In genomic region chr16:1573301-1573700, GRCh38 we compare ENCODE assay signal across 30 cellular contexts. TPM values are rescaled to one million over a fixed set of nuclear protein-coding genes. Genes with fewer than 3 reads are reported as not detected.
DNase-seq lines count a peak whose midpoint lies in the region; ATAC-seq and TF ChIP-seq lines count a peak whose summit lies in the region.
"Had no signal": no experiment of that assay in that cellular context is flagged by ENCODE, and none has a peak within 500 bp of the region (broad histone marks: within the 10 kb centered on the region; RNA-seq: fewer than 3 reads in every experiment).

No MANE protein-coding gene starts in this region.

- H3K36me3 Mint-ChIP-seq in MCF 10A (ENCODE audit: insufficient read depth, unreplicated experiment) = peaks cover 19% of the 10 kb centered on the region
- no peaks in the 10 kb centered on the region for H3K36me3 Mint-ChIP-seq in T-helper 17 cell (ENCODE audit: low read depth)
- H3K36me3 Mint-ChIP-seq: CD4-positive, alpha-beta memory T cell; CD4-positive, CD25-positive, alpha-beta regulatory T cell; CD8-positive, alpha-beta memory T cell; CD8-positive, alpha-beta T cell had no signal

- intact Hi-C loops in MCF 10A (cut with micrococcal nuclease) = no loop called here

- H3K4me1 Mint-ChIP-seq in MCF 10A (ENCODE audit: insufficient read depth, unreplicated experiment) (no peaks in the 10 kb centered on the region), T-helper 17 cell (peaks cover 2% of the 10 kb centered on the region)
- H3K4me1 Mint-ChIP-seq: B cell; CD14-positive monocyte; CD4-positive, alpha-beta memory T cell; CD4-positive, CD25-positive, alpha-beta regulatory T cell; CD8-positive, alpha-beta memory T cell had no signal

- no peak overlapping the region for H3K4me3 Mint-ChIP-seq in MCF 10A (ENCODE audit: unreplicated experiment)
- H3K4me3 Mint-ChIP-seq in T-helper 17 cell = no peak overlapping the region
- H3K4me3 Mint-ChIP-seq: B cell; CD14-positive monocyte; CD4-positive, alpha-beta memory T cell; CD4-positive, alpha-beta T cell; CD4-positive, CD25-positive, alpha-beta regulatory T cell; CD8-positive, alpha-beta memory T cell; CD8-positive, alpha-beta T cell had no signal

- TF ChIP-seq CTCF in MCF 10A (IDR thresholded peaks at IDR 0.05; ENCODE audit: unreplicated experiment) = no peak

- H3K9me3 ChIP-seq in T-helper 17 cell (ENCODE audit: control insufficient read depth, low read length, poor library complexity, severe bottlenecking) = no peaks in the 10 kb centered on the region
- H3K9me3 ChIP-seq: A549; BE2C; BLaER1; BLaER1 treated with 17β-estradiol and CSF1 and Interleukin-3, amounts not matched to agents 10 nM and 100 nM; Caco-2 had no signal

- CTCF ChIA-PET in MCF 10A (lab: Yijun Ruan, JAX) = interaction anchor here (0.8 kb wide), 1 partner anchor 23 kb away, joined by 3 read pairs; no protein-coding TSS in a partner anchor

- no TSS peak for BruUV-seq in MCF 10A (replicated peaks; lab: Mats Ljungman, UMichigan)

- H3K9me3 Mint-ChIP-seq in MCF 10A (ENCODE audit: unreplicated experiment) = no peaks in the 10 kb centered on the region
- H3K9me3 Mint-ChIP-seq: CD4-positive, alpha-beta memory T cell; CD4-positive, alpha-beta T cell; CD4-positive, CD25-positive, alpha-beta regulatory T cell; CD8-positive, alpha-beta memory T cell; CD8-positive, alpha-beta T cell had no signal

- H3K27ac Mint-ChIP-seq in MCF 10A (ENCODE audit: low read depth, unreplicated experiment) = no peak overlapping the region
- peak overlapping the region; percentile 41 for H3K27ac Mint-ChIP-seq in T-helper 17 cell
- H3K27ac Mint-ChIP-seq: B cell; CD4-positive, alpha-beta T cell; CD4-positive, CD25-positive, alpha-beta regulatory T cell; CD8-positive, alpha-beta T cell had no signal

- ATAC-seq in T-helper 17 cell = no peak
- ATAC-seq: CD8-positive, alpha-beta T cell had no signal

- DNase-seq in T47D (ENCODE audit: low read depth in 1 of 2, low spot score in 1 of 2) (peak; percentile 28 to 96), MCF 10A (ENCODE audit: unreplicated experiment) (no peak), T-helper 17 cell (no peak), G401 (ENCODE audit: low spot score) (no peak)
- DNase-seq: 8988T; AML-193; BE2C; C1 segment of cervical spinal cord; Caco-2; Calu3; CD4-positive, alpha-beta memory T cell; CD4-positive, alpha-beta T cell; CD4-positive, CD25-positive, alpha-beta regulatory T cell; CD8-positive, alpha-beta memory T cell; CD8-positive, alpha-beta T cell; COR-L47; DMS 273 treated with DMSO at 0.1 percent for 48 hours; DMS153; DMS53; DMS79; DMS79 treated with DMSO at 0.1 percent for 48 hours; DND-41 had no signal

- in situ Hi-C loops in T47D (cut with HindIII; ENCODE audit: low pct_unique_long_range_greater_than_20kb, low sequenced_read_pairs) (no loop called here), G401 (cut with HindIII; ENCODE audit: low sequenced_read_pairs) (no loop called here)

- H3K27me3 Mint-ChIP-seq in MCF 10A (ENCODE audit: insufficient read depth, unreplicated experiment) = no peaks in the 10 kb centered on the region
- no peaks in the 10 kb centered on the region for H3K27me3 Mint-ChIP-seq in T-helper 17 cell
- H3K27me3 Mint-ChIP-seq: B cell; CD4-positive, alpha-beta memory T cell; CD4-positive, alpha-beta T cell; CD4-positive, CD25-positive, alpha-beta regulatory T cell had no signal

- POLR2A ChIA-PET in MCF 10A (lab: Yijun Ruan, JAX) = no interaction called here

RNA-seq across cellular contexts. Expression of gene IFT140, which starts 38.6 kb away (rescaled TPM):
- total RNA-seq in MCF 10A (2022) (18.6 and 19.7 TPM in 2 replicates), T-helper 17 cell (1 to 10 TPM; 5.5 to 7.9 TPM)
- total RNA-seq in G401 (2014; rRNA removed; shearing (Covaris generic)) = 30.5 and 37.3 TPM in 2 replicates

RNA-seq across cellular contexts. Expression of gene CRAMP1, which starts 38.9 kb away (rescaled TPM):
- 21.8 and 26.3 TPM in 2 replicates for total RNA-seq in MCF 10A (2022)
- total RNA-seq in T-helper 17 cell = 10 to 100 TPM; 22.8 to 28.6 TPM
- 4.5 and 7.6 TPM in 2 replicates for total RNA-seq in G401 (2014; rRNA removed; shearing (Covaris generic))

RNA-seq across cellular contexts. Expression of gene TMEM204, which starts 39.8 kb away (rescaled TPM):
- total RNA-seq in MCF 10A (2022) = not detected in 2 replicates
- total RNA-seq in T-helper 17 cell = 10 to 100 TPM; 22.2 to 23.4 TPM
- not detected in 2 replicates for total RNA-seq in G401 (2014; rRNA removed; shearing (Covaris generic))
- total RNA-seq: A172, A673, Caco-2, Calu3, Daoy had no signal

Comparison
In these comparisons a context has a peak if more than half of its experiments do, and no peak if none do; other contexts are left out.
1. DNase-seq: peak in T47D (2 of 2); none in MCF 10A (single experiment), T-helper 17 cell (0 of 3) and G401 (single experiment).
2. RNA of gene TMEM204, which starts 39.8 kb away (total RNA-seq): 22.2 to 23.4 TPM in T-helper 17 cell; not detected in MCF 10A and not detected in G401; every median in the first group is over 10 times any median in the second.